In genomic region chr13:54016548-54016947, GRCh38 we compare ENCODE assay signal across 21 cellular contexts.
"Had no signal": no experiment of that assay in that cellular context is flagged by ENCODE, and none has a peak within 500 bp of the region (broad histone marks: within the 10 kb centered on the region; RNA-seq: fewer than 3 reads in every experiment).

No MANE protein-coding gene starts in this region.

- H3K9me3 ChIP-seq: SJSA1 had no signal

- H3K9ac ChIP-seq: KMS-11 had no signal

- H3K27ac Mint-ChIP-seq: IgD-negative memory B cell had no signal

- H3K36me3 Mint-ChIP-seq: IgD-negative memory B cell had no signal

- H3K4me1 ChIP-seq: SJSA1 had no signal

- H3K4me3 ChIP-seq: K562, SJSA1, SK-N-MC had no signal

- H3K27ac ChIP-seq: HL-60, KMS-11, SJSA1, SK-N-MC had no signal

- H3K4me2 ChIP-seq: KMS-11 had no signal

- H3K27me3 Mint-ChIP-seq: IgD-negative memory B cell had no signal

- H3K27me3 ChIP-seq: SJSA1 had no signal

- ATAC-seq: K562 had no signal

- H3K36me3 ChIP-seq: SJSA1 had no signal

- H3K4me3 Mint-ChIP-seq: IgD-negative memory B cell had no signal

- DNase-seq: Kasumi-1, MM.1S, NCI-H1105, NCI-H1417, NCI-H1436 treated with DMSO at 0.1 percent for 48 hours, NCI-H187, NCI-H2029 treated with DMSO at 0.1 percent for 48 hours, NCI-H226, NCI-H446, NCI-H510A, NCI-H526 treated with DMSO at 0.1 percent for 48 hours, NCI-H774, Right ventricle myocardium superior, RPMI8226, SIG-M5 had no signal
